In the genomic region with DNA sequence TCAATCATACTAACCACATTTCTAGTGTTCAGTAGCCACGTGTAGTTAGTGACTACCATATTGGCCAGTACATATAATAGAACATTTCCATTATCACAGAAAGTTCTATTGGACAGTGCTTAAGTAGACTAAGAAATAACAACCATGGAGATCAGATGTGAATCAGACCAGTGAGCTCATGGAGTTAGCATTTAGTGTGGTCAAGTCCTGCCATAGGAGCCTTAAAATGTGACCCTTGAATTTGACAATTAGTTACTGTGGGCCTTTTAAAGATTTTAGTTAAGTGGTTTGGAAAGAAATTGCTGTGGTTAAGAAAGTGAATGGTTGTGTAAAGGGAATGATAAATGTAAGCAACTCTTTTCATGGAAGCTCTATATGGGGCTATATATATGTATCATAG, we compare ENCODE assay signal across 26 cellular contexts.
DNase-seq lines count a peak whose midpoint lies in the region; ATAC-seq, FAIRE-seq and TF ChIP-seq lines count a peak whose summit lies in the region.
"Had no signal": no experiment of that assay in that cellular context is flagged by ENCODE, and none has a peak within 500 bp of the region (broad histone marks: within the 10 kb centered on the region; RNA-seq: fewer than 3 reads in every experiment).

No MANE protein-coding gene starts in this region.

- H3K36me3 ChIP-seq in K562 (ENCODE audit: control insufficient read depth, insufficient read depth, low read length): no peaks in the 10 kb centered on the region
- H3K36me3 ChIP-seq: SJSA1, uterus had no signal

- TF ChIP-seq EP300 in K562 (IDR thresholded peaks at IDR 0.05; ENCODE audit: low read length): no peak

- no peaks in the 10 kb centered on the region for H3K4me1 ChIP-seq in K562 (replicated peaks in 1 of 2; ENCODE audit: control insufficient read depth in 2 of 2, insufficient read depth in 2 of 2, low read length in 2 of 2)
- H3K4me1 ChIP-seq: A549; BLaER1 treated with 17β-estradiol and CSF1 and Interleukin-3, amounts not matched to agents 10 nM and 100 nM; foreskin keratinocyte; uterus had no signal

- no peak overlapping the region for H3K4me3 ChIP-seq in AG10803 (ENCODE audit: low read length)
- no peak overlapping the region for H3K4me3 ChIP-seq in K562
- H3K4me3 ChIP-seq: A549; BLaER1 treated with 17β-estradiol and CSF1 and Interleukin-3, amounts not matched to agents 10 nM and 100 nM; SJSA1; uterus had no signal

- no peaks in the 10 kb centered on the region for H3K27me3 ChIP-seq in K562 (ENCODE audit: control insufficient read depth in 2 of 2, insufficient read depth in 2 of 2, low read length in 2 of 2)
- H3K27me3 ChIP-seq: BLaER1 treated with 17β-estradiol and CSF1 and Interleukin-3, amounts not matched to agents 10 nM and 100 nM; foreskin keratinocyte; SJSA1; uterus had no signal

- in situ Hi-C loops in K562 (cut with MboI): no loop called here

- H3K9me3 ChIP-seq in K562 (replicated peaks; ENCODE audit: control insufficient read depth, insufficient read depth, low read depth, low read length): no peaks in the 10 kb centered on the region
- H3K9me3 ChIP-seq: A549, SJSA1, uterus had no signal

- DNase-seq in AG10803 (ENCODE audit: low read depth) (peak; percentile 35), HS-5 (ENCODE audit: low read depth) (peak; percentile 10), K562 (ENCODE audit: extremely low read depth in 1 of 4, low spot score in 3 of 4) (no peak), kidney tubule cell (ENCODE audit: low spot score) (peak; percentile 51), urothelium cell line (ENCODE audit: low spot score) (no peak), T-helper 9 cell (no peak)
- DNase-seq in central memory CD4-positive, alpha-beta T cell: no peak
- DNase-seq in stimulated activated CD4-positive, alpha-beta T cell treated with anti-CD3 and anti-CD28 coated beads, Interleukin-2, amount 100 ng/mL, for 48 hours: no peak
- DNase-seq: activated CD4-positive, alpha-beta T cell treated with anti-CD3 and anti-CD28 coated beads for 4 hours; activated naive CD4-positive, alpha-beta T cell treated with anti-CD3 and anti-CD28 coated beads for 36 hours; activated T-cell treated with anti-CD3 and anti-CD28 coated beads, Interleukin-2, amount 50 U/mL, for 48 hours; cerebellar nuclear complex; foreskin keratinocyte; left ventricle myocardium superior; midbrain; MV-4-11; natural killer cell; NCI-H187 treated with DMSO at 0.1 percent for 48 hours; retina; T-helper 1 cell; uterus had no signal

- intact Hi-C loops in K562 (cut with micrococcal nuclease): no loop called here

- TF ChIP-seq RAD21 in K562 (CRISPR knock-in tag; conservative IDR thresholded peaks at IDR 0.05 in 1 of 2, IDR thresholded peaks at IDR 0.05 in 1 of 2): no peak

- no peak for TF ChIP-seq CTCF in AG10803 (conservative IDR thresholded peaks at IDR 0.05; ENCODE audit: low read length)
- no peak for TF ChIP-seq CTCF in K562 (IDR thresholded peaks at IDR 0.05 in 2 of 3, conservative IDR thresholded peaks at IDR 0.05 in 1 of 3; ENCODE audit: insufficient read depth in 2 of 3, low read depth in 1 of 3, low read length in 3 of 3)

- BruUV-seq in K562 (replicated peaks; lab: Mats Ljungman, UMichigan): no TSS peak

- no peak overlapping the region for H2AFZ ChIP-seq in K562 (ENCODE audit: low read depth, low read length)

- CTCF ChIA-PET in K562 (lab: Yijun Ruan, JAX; ENCODE audit: low intra/inter-chr PET ratio): no interaction called here

- WGBS in K562 (ENCODE audit: insufficient coverage, low coverage, missing lambda C conversion rate): 21% methylated on average over 1 of the region's 1 CpG

- H3K9me1 ChIP-seq in K562 (ENCODE audit: control insufficient read depth, insufficient read depth, low read length): no peaks in the 10 kb centered on the region

- no peaks in the 10 kb centered on the region for H4K20me1 ChIP-seq in K562 (replicated peaks; ENCODE audit: control insufficient read depth, insufficient read depth, low read length)
- H4K20me1 ChIP-seq: BLaER1 treated with 17β-estradiol and CSF1 and Interleukin-3, amounts not matched to agents 10 nM and 100 nM had no signal

- H3K27ac ChIP-seq in K562 (ENCODE audit: extremely low read depth, low read depth, low read length): no peak overlapping the region
- H3K27ac ChIP-seq: A549; BLaER1 treated with 17β-estradiol and CSF1 and Interleukin-3, amounts not matched to agents 10 nM and 100 nM; foreskin keratinocyte; KMS-11; SJSA1; uterus had no signal

- no peak overlapping the region for H3K9ac ChIP-seq in K562 (ENCODE audit: insufficient read depth in 1 of 2, low read depth in 2 of 2, low read length in 2 of 2)
- H3K9ac ChIP-seq: BLaER1 treated with 17β-estradiol and CSF1 and Interleukin-3, amounts not matched to agents 10 nM and 100 nM; KMS-11 had no signal

- no peaks in the 10 kb centered on the region for H3K79me2 ChIP-seq in K562 (ENCODE audit: control insufficient read depth, insufficient read depth, low read length)

- POLR2A ChIA-PET in K562 (lab: Yijun Ruan, JAX): no interaction called here

- no peak overlapping the region for H3K4me2 ChIP-seq in K562 (ENCODE audit: insufficient read depth, low read length)
- H3K4me2 ChIP-seq: A549; BLaER1 treated with 17β-estradiol and CSF1 and Interleukin-3, amounts not matched to agents 10 nM and 100 nM; KMS-11 had no signal

- FAIRE-seq in K562 (lab: Jason Lieb, UNC) (no peak), urothelium cell line (lab: Jason Lieb, UNC) (no peak)
- FAIRE-seq: A549 had no signal

- TF ChIP-seq POLR2A in K562 (conservative IDR thresholded peaks at IDR 0.05): no peak

- peak; percentile 19; the same call in 1 of the 3 replicates for ATAC-seq in K562
- ATAC-seq: A549; foreskin keratinocyte; left ventricle myocardium superior; natural killer cell; stimulated activated effector memory CD8-positive, alpha-beta T cell treated with anti-CD3 and anti-CD28 coated beads, Interleukin-12 subunit alpha, Interleukin-12 subunit beta, amount 100 ng/mL, for 72 hours had no signal

TF ChIP-seq in K562, 482 proteins besides CTCF, POLR2A, EP300 and RAD21:
- TF ChIP-seq GABPB2 (CRISPR knock-in tag; conservative IDR thresholded peaks at IDR 0.05) (no peak), HNRNPH1 (optimal IDR thresholded peaks at IDR 0.05; ENCODE audit: low read depth, low read length) (no peak), TBP (optimal IDR thresholded peaks at IDR 0.05; ENCODE audit: low read depth, low read length) (no peak), RBM39 (optimal IDR thresholded peaks at IDR 0.05; ENCODE audit: low read depth, low read length) (no peak), MCM7 (IDR thresholded peaks at IDR 0.05) (no peak), CCAR2 (IDR thresholded peaks at IDR 0.05; ENCODE audit: low read depth, low read length) (no peak), KLF6 (CRISPR knock-in tag; IDR thresholded peaks at IDR 0.05; ENCODE audit: borderline replicate concordance) (no peak)
- TF ChIP-seq, protein P1, sequence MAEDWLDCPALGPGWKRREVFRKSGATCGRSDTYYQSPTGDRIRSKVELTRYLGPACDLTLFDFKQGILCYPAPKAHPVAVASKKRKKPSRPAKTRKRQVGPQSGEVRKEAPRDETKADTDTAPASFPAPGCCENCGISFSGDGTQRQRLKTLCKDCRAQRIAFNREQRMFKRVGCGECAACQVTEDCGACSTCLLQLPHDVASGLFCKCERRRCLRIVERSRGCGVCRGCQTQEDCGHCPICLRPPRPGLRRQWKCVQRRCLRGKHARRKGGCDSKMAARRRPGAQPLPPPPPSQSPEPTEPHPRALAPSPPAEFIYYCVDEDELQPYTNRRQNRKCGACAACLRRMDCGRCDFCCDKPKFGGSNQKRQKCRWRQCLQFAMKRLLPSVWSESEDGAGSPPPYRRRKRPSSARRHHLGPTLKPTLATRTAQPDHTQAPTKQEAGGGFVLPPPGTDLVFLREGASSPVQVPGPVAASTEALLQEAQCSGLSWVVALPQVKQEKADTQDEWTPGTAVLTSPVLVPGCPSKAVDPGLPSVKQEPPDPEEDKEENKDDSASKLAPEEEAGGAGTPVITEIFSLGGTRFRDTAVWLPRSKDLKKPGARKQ (CRISPR knock-in tag; IDR thresholded peaks at IDR 0.05): no peak

Comparison
In these comparisons a context has a peak if more than half of its experiments do, and no peak if none do; other contexts are left out.
1. DNase-seq: peak in AG10803 (single experiment), HS-5 (single experiment) and kidney tubule cell (single experiment); none in K562 (0 of 4), urothelium cell line (single experiment), central memory CD4-positive, alpha-beta T cell (single experiment), T-helper 9 cell (single experiment) and stimulated activated CD4-positive, alpha-beta T cell treated with anti-CD3 and anti-CD28 coated beads, Interleukin-2, amount 100 ng/mL, for 48 hours (0 of 2).